18 cellular contexts compared by ENCODE assay signal in the genomic region with DNA sequence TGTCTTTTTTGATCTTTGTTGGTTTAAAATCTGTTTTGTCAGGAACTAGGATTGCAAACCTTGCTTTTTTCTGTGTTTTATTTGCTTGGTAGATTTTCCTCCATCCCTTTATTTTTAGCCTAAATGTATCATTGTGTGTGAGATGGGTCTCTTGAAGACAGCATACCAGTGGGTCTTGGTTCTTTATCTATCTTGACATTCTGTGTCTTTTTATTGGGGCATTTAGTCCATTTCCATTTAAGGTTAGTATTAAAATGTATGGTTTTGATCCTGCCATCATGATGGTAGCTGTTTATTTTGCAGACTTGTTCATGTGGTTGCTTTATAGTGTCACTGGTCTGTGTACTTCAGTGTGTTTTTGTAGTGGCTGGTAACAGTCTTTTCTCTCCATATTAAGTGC.
"Had no signal": no experiment of that assay in that cellular context is flagged by ENCODE, and none has a peak within 500 bp of the region (broad histone marks: within the 10 kb centered on the region; RNA-seq: fewer than 3 reads in every experiment).

No MANE protein-coding gene starts in this region.

- H3K9me3 ChIP-seq: ovary, pancreas, prostate gland, right atrium auricular region had no signal

- H3K36me3 ChIP-seq: neural progenitor cell, neutrophil, ovary, pancreas, prostate gland, right atrium auricular region, right lobe of liver, sigmoid colon had no signal

- ATAC-seq: naive thymus-derived CD8-positive, alpha-beta T cell; natural killer cell; natural killer cell treated with Interleukin-12 subunit alpha and Interleukin-12 subunit beta and Interleukin-15 and Interleukin-18, amount 100 ng/mL, for 72 hours; pancreas; psoas muscle; right cardiac atrium; right lobe of liver; sciatic nerve had no signal

- H3K4me1 ChIP-seq: neural progenitor cell, pancreas, parathyroid adenoma, prostate gland, right lobe of liver, sigmoid colon, spleen had no signal

- H3K4me3 ChIP-seq: neural progenitor cell, ovary, pancreas, prostate gland, psoas muscle, right atrium auricular region, right lobe of liver, sigmoid colon, skin epidermis, smooth muscle cell, spleen had no signal

- H3K27ac ChIP-seq: neural progenitor cell, neutrophil, ovary, pancreas, parathyroid adenoma, prostate gland, psoas muscle, right atrium auricular region, right lobe of liver, sigmoid colon, skin epidermis, spleen had no signal
